In the genomic region with DNA sequence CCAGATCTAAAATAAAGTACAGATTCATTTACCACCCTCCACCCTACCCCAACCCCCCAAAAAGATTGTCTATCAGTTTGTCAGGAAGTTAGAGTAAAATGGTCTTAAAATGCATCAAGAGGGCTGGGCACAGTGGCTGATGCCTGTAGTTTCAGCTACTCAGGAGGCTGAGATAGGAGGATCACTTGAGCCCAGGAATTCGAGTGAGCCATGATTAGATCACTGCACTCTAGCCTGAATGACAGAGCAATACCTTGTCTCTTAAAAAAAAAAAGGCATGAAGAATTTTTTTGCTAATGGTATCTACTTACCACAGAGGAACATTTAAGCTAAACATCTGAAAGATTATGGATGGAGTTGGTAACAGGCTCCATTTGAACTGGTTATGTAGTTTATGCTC, we compare ENCODE assay signal across 29 cellular contexts.
A peak's percentile ranks its signal among the peaks of the same experiment; 100 is the strongest.
DNase-seq lines count a peak whose midpoint lies in the region; ATAC-seq and TF ChIP-seq lines count a peak whose summit lies in the region.
"Had no signal": no experiment of that assay in that cellular context is flagged by ENCODE, and none has a peak within 500 bp of the region (broad histone marks: within the 10 kb centered on the region; RNA-seq: fewer than 3 reads in every experiment).

No MANE protein-coding gene starts in this region.

- CTCF ChIA-PET in mammary epithelial cell (lab: Charles Lee; ENCODE audit: low non-redundant PET): no interaction called here

- no peaks in the 10 kb centered on the region for H3K27me3 Mint-ChIP-seq in endothelial cell (ENCODE audit: unreplicated experiment)
- H3K27me3 Mint-ChIP-seq: activated CD4-positive, alpha-beta T cell treated with anti-CD3 and anti-CD28 coated beads, Interleukin-2, amount 10 ng/mL, durations not matched to agents 24 days and 14 days; activated naive CD8-positive, alpha-beta T cell treated with anti-CD3 and anti-CD28 coated beads for 36 hours; brain; naive thymus-derived CD4-positive, alpha-beta T cell; stimulated activated naive CD8-positive, alpha-beta T cell treated with anti-CD3 and anti-CD28 coated beads, Interleukin-15, amount 100 ng/mL, for 72 hours had no signal

- H3K4me3 ChIP-seq in mammary epithelial cell (replicated peaks in 1 of 3; ENCODE audit: insufficient read depth in 1 of 3, low read depth in 2 of 3, low read length in 3 of 3) (no peak overlapping the region), breast epithelium (no peak overlapping the region), RWPE2 (ENCODE audit: severe bottlenecking) (no peak overlapping the region)
- H3K4me3 ChIP-seq: BLaER1 treated with 17β-estradiol and CSF1 and Interleukin-3, amounts not matched to agents 10 nM and 100 nM; esophagus squamous epithelium; ovary; tibial artery had no signal

- no peak for TF ChIP-seq POLR2A in breast epithelium (IDR thresholded peaks at IDR 0.05)

- no peak overlapping the region for H3K4me2 ChIP-seq in mammary epithelial cell (ENCODE audit: insufficient read depth, low read depth, low read length)
- H3K4me2 ChIP-seq: BLaER1 treated with 17β-estradiol and CSF1 and Interleukin-3, amounts not matched to agents 10 nM and 100 nM had no signal

- H3K36me3 ChIP-seq in mammary epithelial cell (ENCODE audit: insufficient read depth, low read length) (peaks cover 7% of the 10 kb centered on the region), breast epithelium (no peaks in the 10 kb centered on the region), RWPE2 (ENCODE audit: low read depth) (peaks cover 10% of the 10 kb centered on the region; the same call in 1 of the 2 replicates)
- H3K36me3 ChIP-seq: ovary had no signal

- H3K27ac ChIP-seq in mammary epithelial cell (ENCODE audit: insufficient read depth, low read depth, low read length) (no peak overlapping the region), breast epithelium (no peak overlapping the region), RWPE2 (ENCODE audit: poor library complexity, severe bottlenecking) (no peak overlapping the region), foreskin keratinocyte (no peak overlapping the region)
- H3K27ac ChIP-seq: BLaER1 treated with 17β-estradiol and CSF1 and Interleukin-3, amounts not matched to agents 10 nM and 100 nM; esophagus squamous epithelium; ovary; tibial artery had no signal

- H3K27ac Mint-ChIP-seq in endothelial cell (ENCODE audit: unreplicated experiment): no peak overlapping the region
- H3K27ac Mint-ChIP-seq: activated CD4-positive, alpha-beta T cell treated with anti-CD3 and anti-CD28 coated beads, Interleukin-2, amount 10 ng/mL, durations not matched to agents 24 days and 14 days; activated naive CD8-positive, alpha-beta T cell treated with anti-CD3 and anti-CD28 coated beads for 36 hours had no signal

- 81% methylated on average over 1 of the region's 1 CpG for WGBS in mammary epithelial cell (ENCODE audit: low coverage, missing lambda C conversion rate)

- no peaks in the 10 kb centered on the region for H3K9me3 Mint-ChIP-seq in endothelial cell (ENCODE audit: unreplicated experiment)
- H3K9me3 Mint-ChIP-seq: activated CD4-positive, alpha-beta T cell treated with anti-CD3 and anti-CD28 coated beads, Interleukin-2, amount 10 ng/mL, durations not matched to agents 24 days and 14 days; activated naive CD8-positive, alpha-beta T cell treated with anti-CD3 and anti-CD28 coated beads for 36 hours; brain; naive thymus-derived CD4-positive, alpha-beta T cell; stimulated activated naive CD8-positive, alpha-beta T cell treated with anti-CD3 and anti-CD28 coated beads, Interleukin-15, amount 100 ng/mL, for 72 hours had no signal

- no peaks in the 10 kb centered on the region for H3K4me1 Mint-ChIP-seq in endothelial cell (ENCODE audit: unreplicated experiment)
- H3K4me1 Mint-ChIP-seq: brain had no signal

- intact Hi-C loops in mammary epithelial cell (cut with micrococcal nuclease): no loop called here
- intact Hi-C loops in breast epithelium (cut with DNase I; ENCODE audit: low total_unique reads): no loop called here

- peak; percentile 38; the same call in 1 of the 3 replicates for ATAC-seq in RWPE2 (ENCODE audit: low read depth)
- peak; percentile 72 for ATAC-seq in foreskin keratinocyte
- ATAC-seq: left colon; naive thymus-derived CD4-positive, alpha-beta T cell; stimulated activated naive CD8-positive, alpha-beta T cell treated with anti-CD3 and anti-CD28 coated beads, Interleukin-15, amount 100 ng/mL, for 72 hours had no signal

- DNase-seq in mammary epithelial cell (peak; percentile 45), breast epithelium (ENCODE audit: low spot score in 2 of 2) (no peak), RWPE2 (ENCODE audit: low spot score) (no peak), foreskin keratinocyte (peak; percentile 23 to 59), GM20000 (ENCODE audit: low spot score) (no peak), GM19240 (ENCODE audit: insufficient read length, low spot score) (no peak), endothelial cell (ENCODE audit: low spot score) (no peak), NCI-H345 (lab: John Stamatoyannopoulos, UW) (no peak)
- DNase-seq: activated CD4-positive, alpha-beta T cell treated with anti-CD3 and anti-CD28 coated beads, Interleukin-2, amount 10 ng/mL, durations not matched to agents 24 days and 14 days; activated naive CD8-positive, alpha-beta T cell treated with anti-CD3 and anti-CD28 coated beads for 36 hours; Caco-2; DMS79 treated with DMSO at 0.1 percent for 48 hours; effector memory CD4-positive, alpha-beta T cell; esophagus squamous epithelium; KBM-7; left colon; MV-4-11; naive thymus-derived CD4-positive, alpha-beta T cell; NCI-H1694; NCI-H2171 treated with DMSO at 0.1 percent for 48 hours; NCI-H774; ovary; SHP77 treated with DMSO at 0.1 percent for 48 hours; stimulated activated CD4-positive, alpha-beta T cell treated with anti-CD3 and anti-CD28 coated beads, Interleukin-4, amount 100 ng/mL, for 4 hours; stimulated activated naive CD8-positive, alpha-beta T cell treated with anti-CD3 and anti-CD28 coated beads, Interleukin-15, amount 100 ng/mL, for 72 hours; T-helper 1 cell; tibial artery had no signal

- no TSS peak for BruUV-seq in mammary epithelial cell (replicated peaks; lab: Mats Ljungman, UMichigan)

- H3K4me3 Mint-ChIP-seq in endothelial cell (ENCODE audit: unreplicated experiment): no peak overlapping the region
- H3K4me3 Mint-ChIP-seq: activated CD4-positive, alpha-beta T cell treated with anti-CD3 and anti-CD28 coated beads, Interleukin-2, amount 10 ng/mL, durations not matched to agents 24 days and 14 days; activated naive CD8-positive, alpha-beta T cell treated with anti-CD3 and anti-CD28 coated beads for 36 hours; brain; naive thymus-derived CD4-positive, alpha-beta T cell; stimulated activated naive CD8-positive, alpha-beta T cell treated with anti-CD3 and anti-CD28 coated beads, Interleukin-15, amount 100 ng/mL, for 72 hours had no signal

- dilution Hi-C loops in mammary epithelial cell (cut with HindIII; ENCODE audit: low sequenced_read_pairs): loop anchor here (5.0 kb wide), 1 partner anchor 44 kb away; no protein-coding TSS in a partner anchor

- H3K9me3 ChIP-seq in mammary epithelial cell (replicated peaks; ENCODE audit: insufficient read depth, low read length) (no peaks in the 10 kb centered on the region), breast epithelium (no peaks in the 10 kb centered on the region), RWPE2 (ENCODE audit: severe bottlenecking) (no peaks in the 10 kb centered on the region)
- H3K9me3 ChIP-seq: BLaER1 treated with 17β-estradiol and CSF1 and Interleukin-3, amounts not matched to agents 10 nM and 100 nM; Caco-2; esophagus squamous epithelium; ovary; tibial artery had no signal

- H3K4me1 ChIP-seq in mammary epithelial cell (ENCODE audit: insufficient read depth, low read length) (peaks cover 8% of the 10 kb centered on the region), breast epithelium (no peaks in the 10 kb centered on the region), RWPE2 (ENCODE audit: insufficient read depth, poor library complexity, severe bottlenecking) (no peaks in the 10 kb centered on the region), foreskin keratinocyte (peaks cover 8% of the 10 kb centered on the region)
- H3K4me1 ChIP-seq: BLaER1 treated with 17β-estradiol and CSF1 and Interleukin-3, amounts not matched to agents 10 nM and 100 nM; Caco-2; esophagus squamous epithelium had no signal

- H2AFZ ChIP-seq in mammary epithelial cell (ENCODE audit: low read depth, low read length): no peak overlapping the region

- in situ Hi-C loops in mammary epithelial cell (cut with MboI; ENCODE audit: low sequenced_read_pairs in 2 of 2): no loop called here

- peaks cover 9% of the 10 kb centered on the region for H3K36me3 Mint-ChIP-seq in endothelial cell (ENCODE audit: low read depth, unreplicated experiment)

- TF ChIP-seq CTCF in mammary epithelial cell (conservative IDR thresholded peaks at IDR 0.05 in 1 of 2, IDR thresholded peaks at IDR 0.05 in 1 of 2; ENCODE audit: extremely low read depth in 1 of 2, insufficient read depth in 1 of 2, low read depth in 1 of 2, low read length in 2 of 2) (no peak), breast epithelium (IDR thresholded peaks at IDR 0.05) (no peak), RWPE2 (IDR thresholded peaks at IDR 0.05; ENCODE audit: poor library complexity, severe bottlenecking) (no peak), foreskin keratinocyte (conservative IDR thresholded peaks at IDR 0.05) (no peak), GM20000 (IDR thresholded peaks at IDR 0.05; ENCODE audit: extremely low read depth, missing control alignments) (no peak), endothelial cell (IDR thresholded peaks at IDR 0.05; ENCODE audit: unreplicated experiment) (no peak)

- no peak overlapping the region for H3K9ac ChIP-seq in mammary epithelial cell (ENCODE audit: insufficient read depth, low read length)
- H3K9ac ChIP-seq: BLaER1 treated with 17β-estradiol and CSF1 and Interleukin-3, amounts not matched to agents 10 nM and 100 nM had no signal

- H3K27me3 ChIP-seq in mammary epithelial cell (ENCODE audit: insufficient read depth, low read length) (no peaks in the 10 kb centered on the region), breast epithelium (no peaks in the 10 kb centered on the region), RWPE2 (ENCODE audit: insufficient read depth, poor library complexity, severe bottlenecking) (no peaks in the 10 kb centered on the region), foreskin keratinocyte (no peaks in the 10 kb centered on the region)
- H3K27me3 ChIP-seq: BLaER1 treated with 17β-estradiol and CSF1 and Interleukin-3, amounts not matched to agents 10 nM and 100 nM; esophagus squamous epithelium; ovary; tibial artery had no signal

- peaks cover 4% of the 10 kb centered on the region for H4K20me1 ChIP-seq in mammary epithelial cell (ENCODE audit: insufficient read depth, low read length)

- peaks cover 20% of the 10 kb centered on the region for H3K79me2 ChIP-seq in mammary epithelial cell (ENCODE audit: insufficient read depth, low read length)

Comparison
In these comparisons a context has a peak if more than half of its experiments do, and no peak if none do; other contexts are left out.
1. DNase-seq: peak in mammary epithelial cell (single experiment) and foreskin keratinocyte (2 of 2); none in breast epithelium (0 of 2), RWPE2 (single experiment), GM20000 (single experiment), GM19240 (single experiment), endothelial cell (single experiment) and NCI-H345 (single experiment).